Comparison of ENCODE assay signal across 12 cellular contexts in genomic region chr17:36674278-36674650, GRCh38.
DNase-seq lines count a peak whose midpoint lies in the region; ATAC-seq lines count a peak whose summit lies in the region.
"Had no signal": no experiment of that assay in that cellular context is flagged by ENCODE, and none has a peak within 500 bp of the region (broad histone marks: within the 10 kb centered on the region; RNA-seq: fewer than 3 reads in every experiment).

No MANE protein-coding gene starts in this region.

- H3K27me3 ChIP-seq in SJCRH30 = peaks cover 4% of the 10 kb centered on the region; the same call in 1 of the 2 replicates
- H3K27me3 ChIP-seq: thyroid gland had no signal

- no peaks in the 10 kb centered on the region for H3K36me3 Mint-ChIP-seq in activated naive CD8-positive, alpha-beta T cell treated with anti-CD3 and anti-CD28 coated beads, Interleukin-2, amount 50 U/mL, for 24 hours (ENCODE audit: low read depth)

- H3K27ac Mint-ChIP-seq in activated naive CD8-positive, alpha-beta T cell treated with anti-CD3 and anti-CD28 coated beads, Interleukin-2, amount 50 U/mL, for 24 hours = peak overlapping the region; percentile 70

- no peaks in the 10 kb centered on the region for H3K36me3 ChIP-seq in SJCRH30
- H3K36me3 ChIP-seq: thyroid gland had no signal

- no peaks in the 10 kb centered on the region for H3K9me3 Mint-ChIP-seq in activated naive CD8-positive, alpha-beta T cell treated with anti-CD3 and anti-CD28 coated beads, Interleukin-2, amount 50 U/mL, for 24 hours

- H3K4me1 Mint-ChIP-seq in activated naive CD8-positive, alpha-beta T cell treated with anti-CD3 and anti-CD28 coated beads, Interleukin-2, amount 50 U/mL, for 24 hours = peaks cover 34% of the 10 kb centered on the region

- H3K4me3 Mint-ChIP-seq in activated naive CD8-positive, alpha-beta T cell treated with anti-CD3 and anti-CD28 coated beads, Interleukin-2, amount 50 U/mL, for 24 hours = no peak overlapping the region

- H3K4me3 ChIP-seq in SJCRH30 = no peak overlapping the region
- H3K4me3 ChIP-seq: A549, thyroid gland had no signal

- no peak overlapping the region for H3K27ac ChIP-seq in SJCRH30
- H3K27ac ChIP-seq: A549, parathyroid adenoma, thyroid gland had no signal

- ATAC-seq in activated naive CD8-positive, alpha-beta T cell treated with anti-CD3 and anti-CD28 coated beads, Interleukin-2, amount 50 U/mL, for 24 hours = peak; percentile 78
- ATAC-seq in GM18520 (IDR thresholded peaks at IDR 0.05; ENCODE audit: unreplicated experiment) = no peak
- ATAC-seq: A549, HCT116 had no signal

- no peaks in the 10 kb centered on the region for H3K4me1 ChIP-seq in SJCRH30
- H3K4me1 ChIP-seq: A549, parathyroid adenoma, thyroid gland had no signal

- DNase-seq in activated T-cell treated with anti-CD3 and anti-CD28 coated beads for 48 hours (ENCODE audit: low read depth) = peak; percentile 16
- DNase-seq in activated T-cell treated with anti-CD3 and anti-CD28 coated beads for 4 hours = no peak
- DNase-seq in activated CD4-positive, alpha-beta T cell treated with anti-CD3 and anti-CD28 coated beads, Interleukin-2, amount 50 U/mL, for 48 hours = peak; percentile 37 to 47
- DNase-seq in activated naive CD8-positive, alpha-beta T cell treated with anti-CD3 and anti-CD28 coated beads, Interleukin-2, amount 50 U/mL, for 24 hours = peak; percentile 23
- peak in 4 of 6 experiments; percentile 5 to 36 (median 29) for DNase-seq in stimulated activated naive CD4-positive, alpha-beta T cell (lab: John Stamatoyannopoulos, UW)
- DNase-seq in NCI-H1436 (lab: John Stamatoyannopoulos, UW) = no peak
- DNase-seq in SJCRH30 = no peak
- DNase-seq: thyroid gland had no signal

- H3K27me3 Mint-ChIP-seq in activated naive CD8-positive, alpha-beta T cell treated with anti-CD3 and anti-CD28 coated beads, Interleukin-2, amount 50 U/mL, for 24 hours = no peaks in the 10 kb centered on the region

- H3K9me3 ChIP-seq in SJCRH30 (replicated peaks) = no peaks in the 10 kb centered on the region
- H3K9me3 ChIP-seq: A549, thyroid gland had no signal

Comparison
In these comparisons a context has a peak if more than half of its experiments do, and no peak if none do; other contexts are left out.
1. DNase-seq: peak in activated T-cell treated with anti-CD3 and anti-CD28 coated beads for 48 hours (single experiment), activated CD4-positive, alpha-beta T cell treated with anti-CD3 and anti-CD28 coated beads, Interleukin-2, amount 50 U/mL, for 48 hours (2 of 2), activated naive CD8-positive, alpha-beta T cell treated with anti-CD3 and anti-CD28 coated beads, Interleukin-2, amount 50 U/mL, for 24 hours (single experiment) and stimulated activated naive CD4-positive, alpha-beta T cell (4 of 6); none in activated T-cell treated with anti-CD3 and anti-CD28 coated beads for 4 hours (single experiment), NCI-H1436 (single experiment) and SJCRH30 (0 of 2).